8 cellular contexts compared by ENCODE assay signal in the genomic region with DNA sequence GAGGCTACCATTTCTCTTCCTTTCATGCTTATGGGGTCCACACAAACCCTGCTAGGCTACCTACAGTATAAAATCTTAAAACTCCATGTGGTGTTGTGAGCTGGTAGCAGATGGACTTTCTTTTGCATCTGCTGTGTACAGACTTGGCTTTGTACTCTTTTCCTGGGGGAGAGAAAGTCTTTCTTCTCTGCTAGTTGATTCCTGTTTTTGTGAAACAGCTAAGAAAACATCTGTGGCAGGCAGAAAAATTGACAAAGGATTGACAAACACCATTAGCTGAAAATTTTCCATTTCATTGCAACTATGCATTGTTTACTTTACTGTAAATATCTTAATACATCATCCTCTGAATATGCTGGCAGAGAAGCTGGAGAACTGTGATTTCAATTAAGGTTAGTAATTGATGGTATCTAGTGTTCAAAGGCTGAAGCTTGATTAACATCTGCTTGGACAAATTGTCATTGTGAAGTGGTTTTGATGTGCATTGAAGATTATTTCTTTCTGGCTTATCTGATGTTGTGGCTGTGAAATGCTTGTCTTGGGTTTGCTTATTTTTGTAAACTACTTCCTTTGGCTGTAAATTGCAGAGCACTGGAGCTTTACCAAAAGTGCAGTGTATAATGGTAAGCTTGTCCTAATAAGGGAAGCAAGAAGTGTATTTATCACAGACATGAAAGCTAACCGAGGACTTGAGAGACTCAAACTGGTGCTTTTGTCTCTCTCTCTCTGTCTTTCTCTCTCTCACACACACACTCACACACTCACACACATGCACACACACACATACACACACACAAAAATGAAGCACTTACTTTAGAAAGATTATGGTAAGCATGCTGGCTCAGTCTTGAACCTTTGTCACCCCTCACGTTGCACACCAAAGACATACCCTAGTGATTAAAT. TPM values are rescaled to one million over a fixed set of nuclear protein-coding genes. Genes with fewer than 3 reads are reported as not detected.
DNase-seq lines count a peak whose midpoint lies in the region; ATAC-seq, FAIRE-seq and TF ChIP-seq lines count a peak whose summit lies in the region.

A gene (plus strand): TSS at position 665 of the 903 bp plus-strand sequence. CDS start 11,697 bp downstream, outside the sequence.

- peaks cover 29% of the 10 kb centered on the region for H3K4me1 ChIP-seq in adipocyte (ENCODE audit: control insufficient read depth, insufficient read depth, low read length)
- peaks cover 0 to 4% of the 10 kb centered on the region in 2 donors for H3K4me1 ChIP-seq in kidney (ENCODE audit: control insufficient read depth in 1 of 2, insufficient read depth in 1 of 2, low read depth in 1 of 2, low read length in 2 of 2)
- peaks cover 0 to 25% (median 0%) of the 10 kb centered on the region in 4 donors for H3K4me1 ChIP-seq in tibial nerve

- no peak for TF ChIP-seq POLR2A in tibial nerve (IDR thresholded peaks at IDR 0.05)

- ATAC-seq in GM19455 (IDR thresholded peaks at IDR 0.05; ENCODE audit: unreplicated experiment) = no peak

- TF ChIP-seq EP300 in tibial nerve (IDR thresholded peaks at IDR 0.05) = no peak

- H3K27ac ChIP-seq in kidney (ENCODE audit: low read depth in 2 of 2, low read length in 2 of 2) = no peak within 1 kb of the TSS
- peak within 1 kb of the TSS in 1 of 4 donors; percentile 8 for H3K27ac ChIP-seq in tibial nerve

- TF ChIP-seq CTCF in kidney (IDR thresholded peaks at IDR 0.05; ENCODE audit: borderline replicate concordance, extremely low read depth, insufficient read depth) (no peak), tibial nerve (IDR thresholded peaks at IDR 0.05) (no peak)

- H3K9me3 ChIP-seq in adipocyte (ENCODE audit: control insufficient read depth, low read length) (no peaks in the 10 kb centered on the region), kidney (ENCODE audit: control insufficient read depth in 1 of 2, low read length in 2 of 2) (no peaks in the 10 kb centered on the region), tibial nerve (no peaks in the 10 kb centered on the region)

- no peaks in the 10 kb centered on the region for H3K27me3 ChIP-seq in adipocyte (replicated peaks; ENCODE audit: control insufficient read depth, insufficient read depth, low read length)
- H3K27me3 ChIP-seq in tibial nerve = no peaks in the 10 kb centered on the region

- intact Hi-C loops in kidney (cut with DNase I) = no loop called here

- DNase-seq in NCI-H1092 treated with DMSO at 0.1 percent for 48 hours (lab: John Stamatoyannopoulos, UW) (peak; percentile 74), adipocyte (ENCODE audit: low read depth) (peak; percentile 56), kidney (no peak), tibial nerve (ENCODE audit: low spot score in 2 of 2) (peak in 1 of 2 donors; percentile 17), DMS79 treated with DMSO at 0.1 percent for 48 hours (lab: John Stamatoyannopoulos, UW) (no peak), GDM1 (lab: John Stamatoyannopoulos, UW) (no peak), T1000 (lab: John Stamatoyannopoulos, UW) (no peak)

- H3K36me3 ChIP-seq in adipocyte (ENCODE audit: control insufficient read depth, insufficient read depth, low read length, severe bottlenecking) = no peaks in the 10 kb centered on the region
- no peaks in the 10 kb centered on the region for H3K36me3 ChIP-seq in kidney (ENCODE audit: control insufficient read depth in 1 of 2, insufficient read depth in 2 of 2, low read length in 2 of 2)
- no peaks in the 10 kb centered on the region for H3K36me3 ChIP-seq in tibial nerve

- WGBS in tibial nerve, 2 donors = 4 to 7% methylated on average over 2 of the region's 2 CpGs

- FAIRE-seq in kidney (lab: Jason Lieb, UNC) = no peak

- peak within 1 kb of the TSS; percentile 82 for H3K4me3 ChIP-seq in adipocyte (ENCODE audit: low read length)
- peak within 1 kb of the TSS; percentile 25 to 47 for H3K4me3 ChIP-seq in kidney (ENCODE audit: low read length in 2 of 2)
- peak within 1 kb of the TSS; percentile 6 to 28 (median 24) for H3K4me3 ChIP-seq in tibial nerve

- peak within 1 kb of the TSS; percentile 72 for H3K9ac ChIP-seq in adipocyte (ENCODE audit: low read length)
- no peak within 1 kb of the TSS for H3K9ac ChIP-seq in kidney (ENCODE audit: low read length in 2 of 2)

RNA-seq across cellular contexts. Expression of the gene that starts here (rescaled TPM):
- 8.0 TPM for total RNA-seq in kidney
- polyA plus RNA-seq in kidney (ENCODE audit: insufficient read depth, low read depth, low replicate concordance) = 0.69 TPM
- total RNA-seq in tibial nerve = 10 to 100 TPM; 11.8 to 25.8 (median 17.2) TPM

Comparison
In these comparisons a context has a peak if more than half of its experiments do, and no peak if none do; other contexts are left out.
1. DNase-seq: peak in NCI-H1092 treated with DMSO at 0.1 percent for 48 hours (single experiment) and adipocyte (single experiment); none in kidney (single experiment), DMS79 treated with DMSO at 0.1 percent for 48 hours (single experiment), GDM1 (single experiment) and T1000 (single experiment).
2. H3K4me3 ChIP-seq: peak in every context shown above with its lines; median percentile 82 in adipocyte; 36 in kidney; 24 in tibial nerve.